ENCODE assay signal across 33 cellular contexts in genomic region chr1:54743827-54744226, GRCh38. TPM values are rescaled to one million over a fixed set of nuclear protein-coding genes. Genes with fewer than 3 reads are reported as not detected.
"Had no signal": no experiment of that assay in that cellular context is flagged by ENCODE, and none has a peak within 500 bp of the region (broad histone marks: within the 10 kb centered on the region; RNA-seq: fewer than 3 reads in every experiment).

No MANE protein-coding gene starts in this region.

- H3K4me1 ChIP-seq: colonic mucosa, esophagus squamous epithelium, heart right ventricle, left lung, lower lobe of right lung had no signal

- ATAC-seq: activated CD4-positive, CD25-positive, alpha-beta regulatory T cell treated with anti-CD3 and anti-CD28 coated beads, Interleukin-2, amount 50 U/mL, for 24 hours; left lung; natural killer cell treated with Interleukin-12 subunit alpha and Interleukin-12 subunit beta and Interleukin-15 and Interleukin-18, amount 100 ng/mL, for 72 hours; sciatic nerve had no signal

- H3K27ac ChIP-seq: colonic mucosa, epithelial cell of prostate, esophagus squamous epithelium, left lung, lower lobe of right lung, neutrophil, ovary, skin epidermis, thoracic aorta, WERI-Rb-1 had no signal

- H3K27me3 Mint-ChIP-seq: activated CD4-positive, alpha-beta memory T cell treated with anti-CD3 and anti-CD28 coated beads for 36 hours; activated naive CD8-positive, alpha-beta T cell; natural killer cell treated with Interleukin-12 subunit alpha and Interleukin-12 subunit beta and Interleukin-15 and Interleukin-18, amount 100 ng/mL, for 72 hours; stimulated activated naive CD8-positive, alpha-beta T cell treated with anti-CD3 and anti-CD28 coated beads, Interleukin-15, Interleukin-2, amounts not matched to agents 100 ng/mL and 50 ng/mL, for 24 hours had no signal

- DNase-seq: activated CD4-positive, alpha-beta memory T cell treated with anti-CD3 and anti-CD28 coated beads for 36 hours; activated CD4-positive, alpha-beta T cell treated with anti-CD3 and anti-CD28 coated beads for 48 hours; activated naive CD4-positive, alpha-beta T cell treated with Interleukin-2 at 50 U/mL for 16 hours; activated T-cell treated with anti-CD3 and anti-CD28 coated beads, Interleukin-2, amount 50 U/mL, for 4 hours; anterior cingulate cortex; cerebellar nuclear complex; colonic mucosa; effector CD8-positive, alpha-beta T cell; esophagus squamous epithelium; kidney glomerular epithelial cell; left lung; lower lobe of right lung; ovary; stimulated activated CD4-positive, alpha-beta T cell treated with anti-CD3 and anti-CD28 coated beads, Interleukin-12 subunit alpha, Interleukin-12 subunit beta, amount 100 ng/mL, for 4 hours; stimulated activated CD4-positive, alpha-beta T cell treated with anti-CD3 and anti-CD28 coated beads, Interleukin-4, amount 100 ng/mL, for 1 hour; trophoblast cell; WERI-Rb-1 had no signal

- H3K27ac Mint-ChIP-seq: activated CD4-positive, alpha-beta memory T cell treated with anti-CD3 and anti-CD28 coated beads for 36 hours; activated naive CD8-positive, alpha-beta T cell; natural killer cell treated with Interleukin-12 subunit alpha and Interleukin-12 subunit beta and Interleukin-15 and Interleukin-18, amount 100 ng/mL, for 72 hours; progenitor cell of endocrine pancreas; stimulated activated naive CD8-positive, alpha-beta T cell treated with anti-CD3 and anti-CD28 coated beads, Interleukin-15, Interleukin-2, amounts not matched to agents 100 ng/mL and 50 ng/mL, for 24 hours had no signal

- H3K36me3 Mint-ChIP-seq: activated naive CD8-positive, alpha-beta T cell had no signal

- H3K27me3 ChIP-seq: colonic mucosa, esophagus squamous epithelium, heart right ventricle, left lung, neutrophil, ovary had no signal

- H3K4me3 ChIP-seq: colonic mucosa, esophagus squamous epithelium, heart right ventricle, left lung, lower lobe of right lung, ovary, skin epidermis, thoracic aorta had no signal

- FAIRE-seq: endometrium, urothelium cell line had no signal

- H3K36me3 ChIP-seq: colonic mucosa, ovary had no signal

- H3K9me3 ChIP-seq: colonic mucosa, esophagus squamous epithelium, heart right ventricle, left lung, lower lobe of right lung, neutrophil, ovary, thoracic aorta had no signal

- H3K9me3 Mint-ChIP-seq: activated CD4-positive, alpha-beta memory T cell treated with anti-CD3 and anti-CD28 coated beads for 36 hours; activated T-cell treated with anti-CD3 and anti-CD28 coated beads, Interleukin-2, amount 50 U/mL, for 4 hours; natural killer cell treated with Interleukin-12 subunit alpha and Interleukin-12 subunit beta and Interleukin-15 and Interleukin-18, amount 100 ng/mL, for 72 hours; stimulated activated naive CD8-positive, alpha-beta T cell treated with anti-CD3 and anti-CD28 coated beads, Interleukin-15, Interleukin-2, amounts not matched to agents 100 ng/mL and 50 ng/mL, for 24 hours had no signal

- H3K4me3 Mint-ChIP-seq: activated CD4-positive, alpha-beta memory T cell treated with anti-CD3 and anti-CD28 coated beads for 36 hours; activated naive CD8-positive, alpha-beta T cell; activated T-cell treated with anti-CD3 and anti-CD28 coated beads, Interleukin-2, amount 50 U/mL, for 4 hours; natural killer cell treated with Interleukin-12 subunit alpha and Interleukin-12 subunit beta and Interleukin-15 and Interleukin-18, amount 100 ng/mL, for 72 hours; stimulated activated naive CD8-positive, alpha-beta T cell treated with anti-CD3 and anti-CD28 coated beads, Interleukin-15, Interleukin-2, amounts not matched to agents 100 ng/mL and 50 ng/mL, for 24 hours had no signal

RNA-seq across cellular contexts. Expression of gene TTC22, which starts 57.3 kb away (rescaled TPM):
- total RNA-seq: dermis microvascular lymphatic vessel endothelial cell, glomerular endothelial cell, myocyte had no signal
